Comparison of ENCODE assay signal across 24 cellular contexts in genomic region chr2:107688135-107688534, GRCh38.
A peak's percentile ranks its signal among the peaks of the same experiment; 100 is the strongest.
DNase-seq lines count a peak whose midpoint lies in the region; ATAC-seq, FAIRE-seq and TF ChIP-seq lines count a peak whose summit lies in the region.
"Had no signal": no experiment of that assay in that cellular context is flagged by ENCODE, and none has a peak within 500 bp of the region (broad histone marks: within the 10 kb centered on the region; RNA-seq: fewer than 3 reads in every experiment).

No MANE protein-coding gene starts in this region.

- H3K36me3 ChIP-seq in HepG2 (replicated peaks in 1 of 2; ENCODE audit: control insufficient read depth in 1 of 2, insufficient read depth in 2 of 2, low read length in 2 of 2) (no peaks in the 10 kb centered on the region), right lobe of liver (no peaks in the 10 kb centered on the region), IMR-90 (ENCODE audit: control insufficient read depth, insufficient read depth, low read length) (no peaks in the 10 kb centered on the region)
- H3K36me3 ChIP-seq: BE2C, BLaER1 had no signal

- TF ChIP-seq POLR2A in HepG2 (IDR thresholded peaks at IDR 0.05; ENCODE audit: insufficient read depth in 1 of 2, low read depth in 2 of 2, low read length in 2 of 2) (no peak), right lobe of liver (IDR thresholded peaks at IDR 0.05) (no peak), IMR-90 (IDR thresholded peaks at IDR 0.05; ENCODE audit: low read depth, low read length) (no peak)

- H3K9me3 ChIP-seq in HepG2 (ENCODE audit: low read length), result no peaks in the 10 kb centered on the region
- no peaks in the 10 kb centered on the region for H3K9me3 ChIP-seq in right lobe of liver
- H3K9me3 ChIP-seq in IMR-90 (ENCODE audit: control insufficient read depth, insufficient read depth, low read length), result no peaks in the 10 kb centered on the region; the same call in 1 of the 2 replicates
- H3K9me3 ChIP-seq: BE2C, BLaER1 had no signal

- DNase-seq in HepG2 (ENCODE audit: low spot score) (no peak), right lobe of liver (no peak), IMR-90 (no peak), NCI-H1105 treated with DMSO at 0.1 percent for 48 hours (lab: John Stamatoyannopoulos, UW) (no peak)
- DNase-seq in stimulated activated naive CD8-positive, alpha-beta T cell treated with anti-CD3 and anti-CD28 coated beads, Interleukin-15, Interleukin-2, amounts not matched to agents 100 U/mL and 50 U/mL, for 24 hours, result no peak
- DNase-seq: ACHN; BE2C; C1 segment of cervical spinal cord; CD4-positive, alpha-beta memory T cell; CD4-positive, CD25-positive, alpha-beta regulatory T cell; CD8-positive, alpha-beta memory T cell; COR-L47; DMS 273 treated with DMSO at 0.1 percent for 48 hours; DMS153; DMS53; DMS79; DND-41; EL; GDM1 had no signal

- dilution Hi-C loops in IMR-90 (cut with HindIII; ENCODE audit: low sequenced_read_pairs, unreplicated experiment), result no loop called here

- no peak overlapping the region for H3K4me2 ChIP-seq in HepG2 (ENCODE audit: low read depth, low read length)
- no peak overlapping the region for H3K4me2 ChIP-seq in IMR-90 (ENCODE audit: low read depth, low read length)
- H3K4me2 ChIP-seq: BLaER1 had no signal

- no peak overlapping the region for H4K91ac ChIP-seq in IMR-90 (ENCODE audit: insufficient read depth, low read depth, low read length)

- 46% methylated on average over 5 of the region's 5 CpGs for WGBS in HepG2 (ENCODE audit: low lambda C conversion rate)
- WGBS in right lobe of liver (ENCODE audit: insufficient coverage, low coverage, low lambda C conversion rate, missing lambda C conversion rate), result 68% methylated on average over 4 of the region's 5 CpGs
- no CpG with 5 or more reads among the region's 5 CpGs for WGBS in IMR-90 (ENCODE audit: extremely low coverage in 2 of 2, insufficient read length in 1 of 2), 2 experiments

- TF ChIP-seq RAD21 in HepG2 (CRISPR knock-in tag; IDR thresholded peaks at IDR 0.05), result no peak
- TF ChIP-seq RAD21 in IMR-90 (IDR thresholded peaks at IDR 0.05; ENCODE audit: low read length), result no peak

- in situ Hi-C loops in HepG2 (cut with HindIII; ENCODE audit: extremely low pct_ligation_motif_present, low pct_unique_long_range_greater_than_20kb), result no loop called here
- in situ Hi-C loops in IMR-90 (cut with MboI; ENCODE audit: low sequenced_read_pairs), result no loop called here

- CTCF ChIA-PET in HepG2 (lab: Yijun Ruan, JAX; ENCODE audit: low intra/inter-chr PET ratio, low total read pairs) (no interaction called here), IMR-90 (lab: Yijun Ruan, JAX) (no interaction called here)

- no peak overlapping the region for H2BK15ac ChIP-seq in IMR-90 (ENCODE audit: low read depth, low read length)

- H3K79me1 ChIP-seq in IMR-90 (ENCODE audit: low read depth in 1 of 2, low read length in 2 of 2), result no peaks in the 10 kb centered on the region

- FAIRE-seq in HepG2 (lab: Jason Lieb, UNC), result no peak
- FAIRE-seq: GM12878, GM12892, GM18507 had no signal

- no peak overlapping the region for H3K4ac ChIP-seq in IMR-90 (ENCODE audit: low read depth, low read length)

- TF ChIP-seq EP300 in HepG2 (IDR thresholded peaks at IDR 0.05; ENCODE audit: low read depth in 2 of 2, low read length in 2 of 2) (no peak), HepG2 (CRISPR knock-in tag; IDR thresholded peaks at IDR 0.05; ENCODE audit: borderline replicate concordance) (no peak)

- H3K56ac ChIP-seq in IMR-90 (ENCODE audit: extremely low read depth, insufficient read depth, low read length), result no peak overlapping the region

- H3K4me1 ChIP-seq in HepG2 (ENCODE audit: insufficient read depth, low read length) (no peaks in the 10 kb centered on the region), right lobe of liver (no peaks in the 10 kb centered on the region), IMR-90 (ENCODE audit: control insufficient read depth, insufficient read depth, low read length) (no peaks in the 10 kb centered on the region)
- H3K4me1 ChIP-seq: BE2C, BLaER1 had no signal

- no peak overlapping the region for H3K18ac ChIP-seq in IMR-90 (ENCODE audit: low read depth, low read length)

- TF ChIP-seq CTCF in HepG2 (CRISPR knock-in tag; IDR thresholded peaks at IDR 0.05) (no peak), right lobe of liver (IDR thresholded peaks at IDR 0.05) (no peak), IMR-90 (conservative IDR thresholded peaks at IDR 0.05; ENCODE audit: low read depth, low read length) (no peak)

- H3K9ac ChIP-seq in HepG2 (ENCODE audit: insufficient read depth, low read depth, low read length), result no peak overlapping the region
- H3K9ac ChIP-seq in IMR-90 (ENCODE audit: low read depth, low read length), result no peak overlapping the region
- H3K9ac ChIP-seq: BLaER1 had no signal

- POLR2A ChIA-PET in HepG2 (lab: Yijun Ruan, JAX), result no interaction called here
- POLR2A ChIA-PET in IMR-90 (lab: Charles Lee; ENCODE audit: unreplicated experiment), result no interaction called here

- H4K20me1 ChIP-seq in HepG2 (ENCODE audit: insufficient read depth, low read length), result no peaks in the 10 kb centered on the region
- H4K20me1 ChIP-seq in IMR-90 (ENCODE audit: insufficient read depth, low read length), result no peaks in the 10 kb centered on the region
- H4K20me1 ChIP-seq: BLaER1 had no signal

- no peak overlapping the region for H4K5ac ChIP-seq in IMR-90 (ENCODE audit: low read depth, low read length)

- no peak overlapping the region for H3K23ac ChIP-seq in IMR-90 (ENCODE audit: low read depth, low read length)

- no peak overlapping the region for H2BK5ac ChIP-seq in IMR-90 (ENCODE audit: low read depth, low read length, poor library complexity, severe bottlenecking)

- no peak overlapping the region for H2AK9ac ChIP-seq in IMR-90 (replicated peaks; ENCODE audit: low read depth, low read length, poor library complexity)

- H3K14ac ChIP-seq in IMR-90 (replicated peaks; ENCODE audit: low read depth, low read length), result no peak overlapping the region

- intact Hi-C loops in HepG2 (cut with micrococcal nuclease; ENCODE audit: unreplicated experiment), result loop anchor here (5.0 kb wide), 1 partner anchor 366 kb away; no protein-coding TSS in a partner anchor
- intact Hi-C loops in right lobe of liver (cut with DNase I), result no loop called here
- intact Hi-C loops in IMR-90 (cut with micrococcal nuclease), result no loop called here

- H2BK120ac ChIP-seq in IMR-90 (ENCODE audit: low read depth, low read length), result no peak overlapping the region

- H3K9me1 ChIP-seq in IMR-90 (ENCODE audit: insufficient read depth, low read length), result no peaks in the 10 kb centered on the region

- H3K4me3 ChIP-seq in HepG2 (replicated peaks in 1 of 3; ENCODE audit: insufficient read depth in 1 of 3, low read depth in 2 of 3, low read length in 3 of 3) (no peak overlapping the region), right lobe of liver (no peak overlapping the region), IMR-90 (ENCODE audit: insufficient read depth, low read depth, low read length) (no peak overlapping the region)
- H3K4me3 ChIP-seq: BLaER1, GM12878 had no signal

- no peak overlapping the region for H2BK20ac ChIP-seq in IMR-90 (ENCODE audit: low read depth, low read length)

- no peaks in the 10 kb centered on the region; a peak in 1 of 5 replicates for H3K27me3 ChIP-seq in HepG2 (ENCODE audit: control insufficient read depth in 1 of 2, insufficient read depth in 2 of 2, low read length in 2 of 2)
- H3K27me3 ChIP-seq in right lobe of liver, result no peaks in the 10 kb centered on the region
- H3K27me3 ChIP-seq in IMR-90 (ENCODE audit: control insufficient read depth, insufficient read depth, low read length), result no peaks in the 10 kb centered on the region
- H3K27me3 ChIP-seq: BE2C, BLaER1 had no signal

- no peak overlapping the region for H2AK5ac ChIP-seq in IMR-90 (ENCODE audit: low read depth, low read length)

- ATAC-seq in HepG2, result no peak
- ATAC-seq in right lobe of liver, result no peak
- no peak for ATAC-seq in IMR-90 (ENCODE audit: low read depth)
- no peak for ATAC-seq in stimulated activated naive CD8-positive, alpha-beta T cell treated with anti-CD3 and anti-CD28 coated beads, Interleukin-15, Interleukin-2, amounts not matched to agents 100 U/mL and 50 U/mL, for 24 hours
- ATAC-seq: GM12878 had no signal

- H2AFZ ChIP-seq in HepG2 (ENCODE audit: low read length) (no peak overlapping the region), IMR-90 (replicated peaks; ENCODE audit: low read length, poor library complexity) (no peak overlapping the region)

- no peaks in the 10 kb centered on the region for H3K79me2 ChIP-seq in HepG2 (ENCODE audit: insufficient read depth, low read length)

- no peak overlapping the region for H4K8ac ChIP-seq in IMR-90 (ENCODE audit: low read depth in 2 of 2, low read length in 2 of 2)

- BruUV-seq in HepG2 (replicated peaks; lab: Mats Ljungman, UMichigan) (no TSS peak), IMR-90 (replicated peaks; lab: Mats Ljungman, UMichigan) (no TSS peak)

- H3K27ac ChIP-seq in HepG2 (ENCODE audit: extremely low read length, insufficient read depth, low read length) (no peak overlapping the region), right lobe of liver (no peak overlapping the region), IMR-90 (ENCODE audit: insufficient read depth, low read length) (no peak overlapping the region)
- H3K27ac ChIP-seq: 22Rv1, BLaER1 had no signal

TF ChIP-seq in HepG2, 621 proteins besides CTCF, POLR2A, EP300 and RAD21:
- TF ChIP-seq MAFK (conservative IDR thresholded peaks at IDR 0.05 in 1 of 2, IDR thresholded peaks at IDR 0.05 in 1 of 2; ENCODE audit: low read length in 2 of 2) (peak; percentile 74 to 87), ZNF382 (CRISPR knock-in tag; IDR thresholded peaks at IDR 0.05; ENCODE audit: borderline replicate concordance) (no peak), ZNF891 (CRISPR knock-in tag; IDR thresholded peaks at IDR 0.05) (no peak), MAFF (IDR thresholded peaks at IDR 0.05; ENCODE audit: low read depth, low read length) (peak; percentile 76)

TF ChIP-seq in IMR-90, 13 proteins besides CTCF, POLR2A, EP300 and RAD21:
- TF ChIP-seq MAFK (IDR thresholded peaks at IDR 0.05; ENCODE audit: low read depth, low read length), result peak; percentile 62
- no peak for TF ChIP-seq FOS (IDR thresholded peaks at IDR 0.05; ENCODE audit: low read depth, low read length)
